In the genomic region with DNA sequence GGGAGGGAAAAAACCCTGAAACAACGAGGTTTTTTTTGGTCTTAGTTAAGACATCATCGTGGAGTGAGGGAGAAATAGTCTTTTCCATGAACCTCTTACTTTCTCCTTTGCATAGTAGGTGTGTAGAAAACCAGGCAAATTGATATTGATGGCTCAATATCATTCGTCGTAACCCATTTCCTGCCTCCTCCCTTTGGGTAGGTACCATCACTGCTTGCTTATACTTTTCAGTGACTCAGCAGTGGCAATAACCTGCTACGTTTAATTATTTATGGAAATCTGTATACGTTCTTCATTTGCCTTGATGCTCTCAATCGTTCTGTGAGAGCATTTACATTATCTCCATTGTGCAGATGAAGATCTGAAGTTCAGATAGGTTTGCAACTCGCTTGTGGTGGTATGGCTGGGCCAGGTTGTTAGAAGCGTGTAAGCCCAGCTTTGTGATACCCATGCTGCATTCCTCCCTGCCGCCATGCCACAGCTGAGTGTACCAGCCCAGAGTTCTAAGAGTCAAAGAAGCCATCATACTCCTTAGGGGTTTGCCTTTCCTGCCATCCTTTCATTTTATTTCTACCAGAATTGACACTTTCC, we compare ENCODE assay signal across 22 cellular contexts.
A peak's percentile ranks its signal among the peaks of the same experiment; 100 is the strongest.
DNase-seq lines count a peak whose midpoint lies in the region; ATAC-seq, FAIRE-seq and TF ChIP-seq lines count a peak whose summit lies in the region.
"Had no signal": no experiment of that assay in that cellular context is flagged by ENCODE, and none has a peak within 500 bp of the region (broad histone marks: within the 10 kb centered on the region; RNA-seq: fewer than 3 reads in every experiment).

No MANE protein-coding gene starts in this region.

- CTCF ChIA-PET in activated CD4-positive, alpha-beta memory T cell treated with anti-CD3 and anti-CD28 coated beads, Interleukin-2, amount 10 ng/mL, durations not matched to agents 7 days and 5 days (lab: Charles Lee) = no interaction called here
- CTCF ChIA-PET in activated CD4-positive, alpha-beta memory T cell treated with anti-CD3 and anti-CD28 coated beads for 36 hours (lab: Charles Lee) = no interaction called here

- peaks cover 33% of the 10 kb centered on the region for H3K4me1 Mint-ChIP-seq in activated CD4-positive, alpha-beta memory T cell treated with anti-CD3 and anti-CD28 coated beads, Interleukin-2, amount 10 ng/mL, durations not matched to agents 7 days and 5 days
- peaks cover 26% of the 10 kb centered on the region for H3K4me1 Mint-ChIP-seq in activated CD4-positive, alpha-beta memory T cell treated with anti-CD3 and anti-CD28 coated beads for 36 hours (ENCODE audit: low read depth)
- H3K4me1 Mint-ChIP-seq in activated T-helper 17 cell treated with anti-CD3 and anti-CD28 coated beads, Interleukin-2, amount 50 U/mL, for 72 hours = peaks cover 10% of the 10 kb centered on the region
- H3K4me1 Mint-ChIP-seq in natural killer cell = peaks cover 44 to 56% of the 10 kb centered on the region in 2 donors

- ATAC-seq in activated T-helper 17 cell treated with anti-CD3 and anti-CD28 coated beads, Interleukin-2, amount 50 U/mL, for 72 hours (replicated peaks) = no peak
- ATAC-seq in natural killer cell = peak in 2 of 3 donors; percentile 33 to 54

- no peaks in the 10 kb centered on the region for H3K9me3 Mint-ChIP-seq in activated CD4-positive, alpha-beta memory T cell treated with anti-CD3 and anti-CD28 coated beads, Interleukin-2, amount 10 ng/mL, durations not matched to agents 7 days and 5 days
- no peaks in the 10 kb centered on the region for H3K9me3 Mint-ChIP-seq in activated CD4-positive, alpha-beta memory T cell treated with anti-CD3 and anti-CD28 coated beads for 36 hours
- no peaks in the 10 kb centered on the region for H3K9me3 Mint-ChIP-seq in activated T-helper 17 cell treated with anti-CD3 and anti-CD28 coated beads, Interleukin-2, amount 50 U/mL, for 72 hours
- H3K9me3 Mint-ChIP-seq in natural killer cell = no peaks in the 10 kb centered on the region

- no peak for DNase-seq in activated CD4-positive, alpha-beta memory T cell treated with anti-CD3 and anti-CD28 coated beads, Interleukin-2, amount 10 ng/mL, durations not matched to agents 7 days and 5 days
- no peak for DNase-seq in activated CD4-positive, alpha-beta memory T cell treated with anti-CD3 and anti-CD28 coated beads for 36 hours
- DNase-seq in GM18507 (ENCODE audit: extremely low spot score, insufficient read length, low read depth) = no peak
- DNase-seq in natural killer cell = no peak
- DNase-seq in amygdala (lab: John Stamatoyannopoulos, UW) = no peak
- DNase-seq in GF-D8 (lab: John Stamatoyannopoulos, UW) = no peak
- DNase-seq in AG20443 (ENCODE audit: low spot score) = no peak
- DNase-seq: ACHN, DMS53, GDM1, GOT3, HCEC 1CT, KG1, NCI-H1092 treated with DMSO at 0.1 percent for 48 hours, NCI-H146, NCI-H2081, NCI-H2171 treated with DMSO at 0.1 percent for 48 hours, NCI-H526, SJCRH30 had no signal

- H3K36me3 Mint-ChIP-seq in activated CD4-positive, alpha-beta memory T cell treated with anti-CD3 and anti-CD28 coated beads, Interleukin-2, amount 10 ng/mL, durations not matched to agents 7 days and 5 days (ENCODE audit: low read depth) = peaks cover 63% of the 10 kb centered on the region
- peaks cover 20% of the 10 kb centered on the region for H3K36me3 Mint-ChIP-seq in activated CD4-positive, alpha-beta memory T cell treated with anti-CD3 and anti-CD28 coated beads for 36 hours
- H3K36me3 Mint-ChIP-seq in activated T-helper 17 cell treated with anti-CD3 and anti-CD28 coated beads, Interleukin-2, amount 50 U/mL, for 72 hours (ENCODE audit: low read depth) = peaks cover 29% of the 10 kb centered on the region
- peaks cover 8% of the 10 kb centered on the region for H3K36me3 Mint-ChIP-seq in natural killer cell

- no peak for TF ChIP-seq CTCF in natural killer cell (IDR thresholded peaks at IDR 0.05)

- intact Hi-C loops in activated CD4-positive, alpha-beta memory T cell treated with anti-CD3 and anti-CD28 coated beads for 36 hours (cut with micrococcal nuclease) = loop anchor here (5.0 kb wide), 2 partner anchors 113 to 498 kb away; partner anchors contain the start of gene NR3C2
- intact Hi-C loops in natural killer cell (cut with micrococcal nuclease) = loop anchor here (5.0 to 10.0 kb wide), 2 partner anchors 108 to 150 kb away; no protein-coding TSS in a partner anchor

- POLR2A ChIA-PET in activated CD4-positive, alpha-beta memory T cell treated with anti-CD3 and anti-CD28 coated beads, Interleukin-2, amount 10 ng/mL, durations not matched to agents 7 days and 5 days (lab: Charles Lee) = interaction anchor here (1.1 to 2.0 kb wide), 4 partner anchors 108 to 213 kb away, joined by 3 to 7 read pairs (median 6); partner anchors contain the start of gene ARHGAP10
- POLR2A ChIA-PET in activated CD4-positive, alpha-beta memory T cell treated with anti-CD3 and anti-CD28 coated beads for 36 hours (lab: Charles Lee) = no interaction called here

- FAIRE-seq in GM18507 (lab: Jason Lieb, UNC) = peak; percentile 18
- FAIRE-seq: D721Med, RCC 7860 had no signal

- peak overlapping the region; percentile 52 for H3K27ac Mint-ChIP-seq in activated CD4-positive, alpha-beta memory T cell treated with anti-CD3 and anti-CD28 coated beads, Interleukin-2, amount 10 ng/mL, durations not matched to agents 7 days and 5 days
- no peak overlapping the region for H3K27ac Mint-ChIP-seq in activated CD4-positive, alpha-beta memory T cell treated with anti-CD3 and anti-CD28 coated beads for 36 hours
- no peak overlapping the region for H3K27ac Mint-ChIP-seq in activated T-helper 17 cell treated with anti-CD3 and anti-CD28 coated beads, Interleukin-2, amount 50 U/mL, for 72 hours
- peak overlapping the region; percentile 60 to 78 for H3K27ac Mint-ChIP-seq in natural killer cell

- H3K4me3 Mint-ChIP-seq in activated CD4-positive, alpha-beta memory T cell treated with anti-CD3 and anti-CD28 coated beads, Interleukin-2, amount 10 ng/mL, durations not matched to agents 7 days and 5 days = no peak overlapping the region
- H3K4me3 Mint-ChIP-seq in activated CD4-positive, alpha-beta memory T cell treated with anti-CD3 and anti-CD28 coated beads for 36 hours = no peak overlapping the region
- H3K4me3 Mint-ChIP-seq in activated T-helper 17 cell treated with anti-CD3 and anti-CD28 coated beads, Interleukin-2, amount 50 U/mL, for 72 hours = peak overlapping the region; percentile 14
- peak overlapping the region; percentile 64 for H3K4me3 Mint-ChIP-seq in natural killer cell

- no peaks in the 10 kb centered on the region for H3K27me3 Mint-ChIP-seq in activated CD4-positive, alpha-beta memory T cell treated with anti-CD3 and anti-CD28 coated beads, Interleukin-2, amount 10 ng/mL, durations not matched to agents 7 days and 5 days
- no peaks in the 10 kb centered on the region for H3K27me3 Mint-ChIP-seq in activated CD4-positive, alpha-beta memory T cell treated with anti-CD3 and anti-CD28 coated beads for 36 hours
- no peaks in the 10 kb centered on the region for H3K27me3 Mint-ChIP-seq in activated T-helper 17 cell treated with anti-CD3 and anti-CD28 coated beads, Interleukin-2, amount 50 U/mL, for 72 hours
- H3K27me3 Mint-ChIP-seq in natural killer cell (ENCODE audit: low read depth in 2 of 2) = no peaks in the 10 kb centered on the region

Comparison
In these comparisons a context has a peak if more than half of its experiments do, and no peak if none do; other contexts are left out.
1. H3K27ac Mint-ChIP-seq: peak in activated CD4-positive, alpha-beta memory T cell treated with anti-CD3 and anti-CD28 coated beads, Interleukin-2, amount 10 ng/mL, durations not matched to agents 7 days and 5 days (single experiment) and natural killer cell (2 of 2); none in activated CD4-positive, alpha-beta memory T cell treated with anti-CD3 and anti-CD28 coated beads for 36 hours (single experiment) and activated T-helper 17 cell treated with anti-CD3 and anti-CD28 coated beads, Interleukin-2, amount 50 U/mL, for 72 hours (single experiment).
2. H3K4me3 Mint-ChIP-seq: peak in activated T-helper 17 cell treated with anti-CD3 and anti-CD28 coated beads, Interleukin-2, amount 50 U/mL, for 72 hours (single experiment) and natural killer cell (single experiment); none in activated CD4-positive, alpha-beta memory T cell treated with anti-CD3 and anti-CD28 coated beads, Interleukin-2, amount 10 ng/mL, durations not matched to agents 7 days and 5 days (single experiment) and activated CD4-positive, alpha-beta memory T cell treated with anti-CD3 and anti-CD28 coated beads for 36 hours (single experiment).